8 cellular contexts compared by ENCODE assay signal in the genomic region with DNA sequence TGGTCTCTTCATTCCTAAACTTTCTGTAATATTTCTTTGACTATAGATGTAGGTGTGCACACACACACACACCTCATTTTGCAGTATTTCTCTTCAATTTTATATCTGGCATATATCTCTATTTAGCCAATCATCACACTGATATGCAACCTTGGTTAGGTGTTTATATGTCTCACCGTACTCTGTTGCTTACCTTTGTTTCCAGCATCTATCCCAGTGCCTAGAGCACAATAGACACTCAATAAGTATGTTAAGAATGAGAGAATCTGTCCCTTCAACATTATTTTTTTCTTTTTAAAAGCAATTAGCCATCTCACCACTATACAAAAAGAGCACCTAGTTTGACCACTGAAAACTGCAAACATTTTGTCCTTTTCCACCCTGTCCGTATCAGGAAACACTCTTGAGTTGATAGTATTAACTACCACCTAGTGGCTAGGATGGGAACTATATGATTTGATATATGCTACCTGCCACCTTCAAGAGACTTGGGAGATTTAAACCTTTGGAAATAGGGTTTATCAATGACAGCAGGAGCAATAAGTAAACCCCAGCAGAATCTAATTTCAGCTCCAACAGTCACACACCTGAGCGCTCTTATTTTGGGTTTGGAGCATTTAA. TPM values are rescaled to one million over a fixed set of nuclear protein-coding genes. Genes with fewer than 3 reads are reported as not detected.
DNase-seq lines count a peak whose midpoint lies in the region; ATAC-seq and TF ChIP-seq lines count a peak whose summit lies in the region.

No MANE protein-coding gene starts in this region.

- POLR2A ChIA-PET in PC-3 (lab: Charles Lee; ENCODE audit: unreplicated experiment), result no interaction called here

- no peak for TF ChIP-seq POLR2A in uterus (IDR thresholded peaks at IDR 0.05)

- H3K36me3 ChIP-seq in cardiac muscle cell, result no peaks in the 10 kb centered on the region
- H3K36me3 ChIP-seq in right atrium auricular region, result no peaks in the 10 kb centered on the region
- no peaks in the 10 kb centered on the region for H3K36me3 ChIP-seq in PC-3 (ENCODE audit: low read depth, low read length)
- no peaks in the 10 kb centered on the region for H3K36me3 ChIP-seq in uterus

- no peak overlapping the region for H3K27ac ChIP-seq in cardiac muscle cell
- H3K27ac ChIP-seq in right atrium auricular region, result no peak overlapping the region
- no peak overlapping the region for H3K27ac ChIP-seq in PC-3 (ENCODE audit: low read length)
- H3K27ac ChIP-seq in uterus, result no peak overlapping the region

- H3K9ac ChIP-seq in PC-3 (ENCODE audit: low read length), result no peak overlapping the region

- no peak overlapping the region for H3K4me2 ChIP-seq in PC-3 (ENCODE audit: low read length)

- H3K9me3 ChIP-seq in cardiac muscle cell (ENCODE audit: low read depth) (no peaks in the 10 kb centered on the region), right atrium auricular region (no peaks in the 10 kb centered on the region), PC-3 (ENCODE audit: low read length) (no peaks in the 10 kb centered on the region), uterus (no peaks in the 10 kb centered on the region)

- H3K4me1 ChIP-seq in cardiac muscle cell (ENCODE audit: low read depth) (no peaks in the 10 kb centered on the region), right atrium auricular region (no peaks in the 10 kb centered on the region), PC-3 (ENCODE audit: insufficient read depth, low read length) (no peaks in the 10 kb centered on the region), uterus (no peaks in the 10 kb centered on the region)

- intact Hi-C loops in PC-3 (cut with micrococcal nuclease), result loop anchor here (1.0 kb wide), 1 partner anchor 265 kb away; no protein-coding TSS in a partner anchor
- intact Hi-C loops in uterus (cut with DNase I; ENCODE audit: low total_unique reads), result no loop called here

- CTCF ChIA-PET in PC-3 (lab: Charles Lee), result no interaction called here

- no peaks in the 10 kb centered on the region for H3K9me2 ChIP-seq in PC-3 (replicated peaks; ENCODE audit: low read length)

- ATAC-seq in HG02798 (IDR thresholded peaks at IDR 0.05; ENCODE audit: poor library complexity, unreplicated experiment), result peak; percentile 75
- ATAC-seq in PC-3, result peak; percentile 58; the same call in 1 of the 2 replicates

- H3K4me3 ChIP-seq in cardiac muscle cell, result no peak overlapping the region
- no peak overlapping the region for H3K4me3 ChIP-seq in right atrium auricular region
- H3K4me3 ChIP-seq in PC-3 (ENCODE audit: low read length), result no peak overlapping the region
- H3K4me3 ChIP-seq in uterus, result no peak overlapping the region

- H2AFZ ChIP-seq in PC-3 (ENCODE audit: low read length), result no peak overlapping the region

- H3K27me3 ChIP-seq in cardiac muscle cell (no peaks in the 10 kb centered on the region), right atrium auricular region (no peaks in the 10 kb centered on the region), PC-3 (ENCODE audit: low read length) (no peaks in the 10 kb centered on the region), uterus (no peaks in the 10 kb centered on the region)

- TF ChIP-seq CTCF in cardiac muscle cell (IDR thresholded peaks at IDR 0.05; ENCODE audit: low read depth, low read length) (peak; percentile 46), right atrium auricular region (IDR thresholded peaks at IDR 0.05) (peak in 1 of 2 donors; percentile 48), PC-3 (conservative IDR thresholded peaks at IDR 0.05; ENCODE audit: low read depth, low read length) (peak; percentile 61), uterus (IDR thresholded peaks at IDR 0.05) (peak; percentile 25 to 42 (median 34))

- H3F3A ChIP-seq in PC-3 (ENCODE audit: low read length, unreplicated experiment), result no peaks in the 10 kb centered on the region

- no peaks in the 10 kb centered on the region for H4K20me1 ChIP-seq in PC-3 (ENCODE audit: low read length)

- BruUV-seq in PC-3 (replicated peaks; lab: Mats Ljungman, UMichigan), result no TSS peak

- DNase-seq in cardiac muscle cell (ENCODE audit: low read depth in 1 of 2, low spot score in 1 of 2), result peak; percentile 48 to 51
- no peak for DNase-seq in right atrium auricular region (ENCODE audit: low spot score)
- peak; percentile 42 for DNase-seq in PC-3
- peak; percentile 27 for DNase-seq in glomerular visceral epithelial cell (ENCODE audit: extremely low spot score)
- DNase-seq in uterus, result no peak
- no peak for DNase-seq in HK-2 (ENCODE audit: unreplicated experiment)
- no peak for DNase-seq in activated CD4-positive, alpha-beta T cell treated with anti-CD3 and anti-CD28 coated beads, Interleukin-2, amount 50 U/mL, for 1 hour

- H3K79me2 ChIP-seq in PC-3 (ENCODE audit: low read length), result no peaks in the 10 kb centered on the region

RNA-seq across cellular contexts. Expression of a gene that starts 48.7 kb away (rescaled TPM):
- 53.9 and 88.0 TPM in 2 replicates for total RNA-seq in cardiac muscle cell
- 170 and 280 TPM in 2 replicates for polyA plus RNA-seq in cardiac muscle cell
- total RNA-seq in right atrium auricular region, result under 1 TPM in 1 of 2 donors, not detected in 1; 0.75 TPM
- not detected in 2 replicates for total RNA-seq in PC-3 (2014; rRNA removed)
- total RNA-seq in uterus, result 10 to 100 TPM; 23.5 to 70.6 (median 45.0) TPM

Comparison
In these comparisons a context has a peak if more than half of its experiments do, and no peak if none do; other contexts are left out.
1. DNase-seq: peak in cardiac muscle cell (2 of 2), PC-3 (single experiment) and glomerular visceral epithelial cell (single experiment); none in right atrium auricular region (single experiment), uterus (0 of 2), HK-2 (single experiment) and activated CD4-positive, alpha-beta T cell treated with anti-CD3 and anti-CD28 coated beads, Interleukin-2, amount 50 U/mL, for 1 hour (single experiment).
2. RNA of a gene that starts 48.7 kb away (total RNA-seq): 53.9 to 88.0 TPM in cardiac muscle cell and 23.5 to 70.6 TPM in uterus; 0.75 TPM in right atrium auricular region and not detected in PC-3; every median in the first group is over 10 times any median in the second.